In genomic region chr5:160421625-160422258, GRCh38 we compare ENCODE assay signal across 8 cellular contexts. TPM values are rescaled to one million over a fixed set of nuclear protein-coding genes. Genes with fewer than 3 reads are reported as not detected.
A peak's percentile ranks its signal among the peaks of the same experiment; 100 is the strongest.
DNase-seq lines count a peak whose midpoint lies in the region; ATAC-seq and TF ChIP-seq lines count a peak whose summit lies in the region.

TSS of gene PTTG1 (plus strand) at chr5:160421855. CDS start at chr5:160422313, 458 bp downstream.

- peak within 1 kb of the TSS; percentile 93 for H3K4me3 Mint-ChIP-seq in activated T-helper 17 cell treated with anti-CD3 and anti-CD28 coated beads, Interleukin-2, amount 50 U/mL, for 72 hours
- H3K4me3 Mint-ChIP-seq in nephron progenitor cell, result peak within 1 kb of the TSS; percentile 88
- peak within 1 kb of the TSS; percentile 95 for H3K4me3 Mint-ChIP-seq in stimulated activated naive CD8-positive, alpha-beta T cell treated with anti-CD3 and anti-CD28 coated beads, Interleukin-15, Interleukin-2, amounts not matched to agents 100 ng/mL and 50 ng/mL, for 24 hours

- peaks cover 43% of the 10 kb centered on the region for H3K4me1 ChIP-seq in RWPE2 (ENCODE audit: insufficient read depth, poor library complexity, severe bottlenecking)

- peak within 1 kb of the TSS; percentile 89 for H3K27ac Mint-ChIP-seq in activated T-helper 17 cell treated with anti-CD3 and anti-CD28 coated beads, Interleukin-2, amount 50 U/mL, for 72 hours
- H3K27ac Mint-ChIP-seq in nephron progenitor cell, result peak within 1 kb of the TSS; percentile 88
- H3K27ac Mint-ChIP-seq in stimulated activated naive CD8-positive, alpha-beta T cell treated with anti-CD3 and anti-CD28 coated beads, Interleukin-15, Interleukin-2, amounts not matched to agents 100 ng/mL and 50 ng/mL, for 24 hours, result peak within 1 kb of the TSS; percentile 95

- peaks cover 47% of the 10 kb centered on the region for H3K36me3 ChIP-seq in RWPE2 (ENCODE audit: low read depth)

- H3K27me3 ChIP-seq in RWPE2 (ENCODE audit: insufficient read depth, poor library complexity, severe bottlenecking), result no peaks in the 10 kb centered on the region

- H3K9me3 ChIP-seq in RWPE2 (ENCODE audit: severe bottlenecking), result no peaks in the 10 kb centered on the region

- peak; percentile 84 for ATAC-seq in RWPE2 (ENCODE audit: low read depth)
- ATAC-seq in activated T-helper 17 cell treated with anti-CD3 and anti-CD28 coated beads, Interleukin-2, amount 50 U/mL, for 72 hours (replicated peaks), result peak; percentile 84

- H3K9me3 Mint-ChIP-seq in activated T-helper 17 cell treated with anti-CD3 and anti-CD28 coated beads, Interleukin-2, amount 50 U/mL, for 72 hours, result no peaks in the 10 kb centered on the region
- no peaks in the 10 kb centered on the region for H3K9me3 Mint-ChIP-seq in nephron progenitor cell
- H3K9me3 Mint-ChIP-seq in stimulated activated naive CD8-positive, alpha-beta T cell treated with anti-CD3 and anti-CD28 coated beads, Interleukin-15, Interleukin-2, amounts not matched to agents 100 ng/mL and 50 ng/mL, for 24 hours, result no peaks in the 10 kb centered on the region

- peak within 1 kb of the TSS; percentile 82 for H3K4me3 ChIP-seq in LNCaP clone FGC (ENCODE audit: low read depth, low read length)
- peak within 1 kb of the TSS; percentile 67 for H3K4me3 ChIP-seq in RWPE2 (ENCODE audit: severe bottlenecking)
- peak within 1 kb of the TSS; percentile 68 for H3K4me3 ChIP-seq in fibroblast of pulmonary artery (replicated peaks; ENCODE audit: low read depth, low read length)

- no peak for TF ChIP-seq CTCF in LNCaP clone FGC (IDR thresholded peaks at IDR 0.05; ENCODE audit: control insufficient read depth, extremely low read depth, insufficient read depth)
- TF ChIP-seq CTCF in RWPE2 (IDR thresholded peaks at IDR 0.05; ENCODE audit: poor library complexity, severe bottlenecking), result no peak
- no peak for TF ChIP-seq CTCF in fibroblast of pulmonary artery (IDR thresholded peaks at IDR 0.05; ENCODE audit: low read length, missing control alignments)
- TF ChIP-seq CTCF in nephron progenitor cell (IDR thresholded peaks at IDR 0.05), result no peak

- H3K36me3 Mint-ChIP-seq in activated T-helper 17 cell treated with anti-CD3 and anti-CD28 coated beads, Interleukin-2, amount 50 U/mL, for 72 hours (ENCODE audit: low read depth), result peaks cover 65% of the 10 kb centered on the region
- H3K36me3 Mint-ChIP-seq in nephron progenitor cell (ENCODE audit: low read depth), result peaks cover 15% of the 10 kb centered on the region
- peaks cover 31% of the 10 kb centered on the region for H3K36me3 Mint-ChIP-seq in stimulated activated naive CD8-positive, alpha-beta T cell treated with anti-CD3 and anti-CD28 coated beads, Interleukin-15, Interleukin-2, amounts not matched to agents 100 ng/mL and 50 ng/mL, for 24 hours (ENCODE audit: low read depth)

- peak; percentile 98 for DNase-seq in EL
- DNase-seq in H4 (ENCODE audit: low spot score), result peak; percentile 95
- peak; percentile 87 for DNase-seq in LNCaP clone FGC (ENCODE audit: low read depth)
- DNase-seq in RWPE2 (ENCODE audit: low spot score), result peak; percentile 98
- DNase-seq in fibroblast of pulmonary artery (ENCODE audit: low read depth), result peak; percentile 97
- DNase-seq in nephron progenitor cell, result peak; percentile 98

- H3K27me3 Mint-ChIP-seq in activated T-helper 17 cell treated with anti-CD3 and anti-CD28 coated beads, Interleukin-2, amount 50 U/mL, for 72 hours, result no peaks in the 10 kb centered on the region
- no peaks in the 10 kb centered on the region for H3K27me3 Mint-ChIP-seq in nephron progenitor cell (ENCODE audit: low read depth, poor library complexity)
- H3K27me3 Mint-ChIP-seq in stimulated activated naive CD8-positive, alpha-beta T cell treated with anti-CD3 and anti-CD28 coated beads, Interleukin-15, Interleukin-2, amounts not matched to agents 100 ng/mL and 50 ng/mL, for 24 hours, result no peaks in the 10 kb centered on the region

- peaks cover 40% of the 10 kb centered on the region for H3K4me1 Mint-ChIP-seq in activated T-helper 17 cell treated with anti-CD3 and anti-CD28 coated beads, Interleukin-2, amount 50 U/mL, for 72 hours
- H3K4me1 Mint-ChIP-seq in nephron progenitor cell, result peaks cover 86% of the 10 kb centered on the region
- H3K4me1 Mint-ChIP-seq in stimulated activated naive CD8-positive, alpha-beta T cell treated with anti-CD3 and anti-CD28 coated beads, Interleukin-15, Interleukin-2, amounts not matched to agents 100 ng/mL and 50 ng/mL, for 24 hours (ENCODE audit: low read depth), result peaks cover 81% of the 10 kb centered on the region

- peak within 1 kb of the TSS; percentile 62 for H3K27ac ChIP-seq in RWPE2 (ENCODE audit: poor library complexity, severe bottlenecking)

RNA-seq across cellular contexts. Expression of gene PTTG1, which starts in this region (rescaled TPM):
- 530 and 556 TPM in 2 replicates for total RNA-seq in H4 (2014; rRNA removed; shearing (Covaris generic))
- total RNA-seq in activated T-helper 17 cell treated with anti-CD3 and anti-CD28 coated beads, Interleukin-2, amount 50 U/mL, for 72 hours, result 100 to 1,000 TPM; 172 to 221 TPM

Comparison
In these comparisons a context has a peak if more than half of its experiments do, and no peak if none do; other contexts are left out.
1. Peak in every context shown above with its lines: DNase-seq, ATAC-seq, H3K4me3 ChIP-seq and H3K27ac ChIP-seq.